Comparison of ENCODE assay signal across 18 cellular contexts in the genomic region with DNA sequence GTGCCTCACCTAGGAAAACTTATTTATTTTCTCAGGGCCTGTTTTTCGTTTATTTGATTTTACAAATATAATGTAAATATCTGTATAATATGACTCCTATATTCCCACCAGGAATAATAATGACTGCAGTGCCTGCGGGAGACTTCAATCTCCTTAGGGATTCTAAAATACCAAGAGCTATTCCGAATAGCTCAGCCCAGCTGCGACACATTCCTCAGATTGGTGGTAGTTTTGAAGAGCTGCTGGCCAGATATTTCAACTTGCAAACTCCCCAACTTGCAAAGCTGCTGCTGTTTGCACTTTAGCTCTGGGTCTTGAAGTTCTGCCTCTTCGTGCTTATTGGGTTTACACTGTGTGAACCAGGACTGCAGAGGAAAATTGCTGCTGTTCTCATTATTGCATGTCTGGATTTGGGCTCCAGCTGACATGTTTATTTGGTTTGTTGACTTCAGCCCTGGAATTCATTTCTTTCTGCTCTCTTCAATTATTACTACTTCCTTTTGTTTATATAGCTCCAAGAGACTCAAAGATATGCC.
DNase-seq lines count a peak whose midpoint lies in the region; ATAC-seq and TF ChIP-seq lines count a peak whose summit lies in the region.
"Had no signal": no experiment of that assay in that cellular context is flagged by ENCODE, and none has a peak within 500 bp of the region (broad histone marks: within the 10 kb centered on the region; RNA-seq: fewer than 3 reads in every experiment).

No MANE protein-coding gene starts in this region.

- H3K9me3 Mint-ChIP-seq in osteocyte (ENCODE audit: unreplicated experiment), result no peaks in the 10 kb centered on the region
- peaks cover 12 to 19% of the 10 kb centered on the region in 2 donors for H3K9me3 Mint-ChIP-seq in activated naive CD4-positive, alpha-beta T cell treated with anti-CD3 and anti-CD28 coated beads, Interleukin-2, amount 50 U/mL, for 72 hours

- H3K4me1 ChIP-seq in HUES48 (ENCODE audit: control insufficient read depth, insufficient read depth, low read length) (peaks cover 41% of the 10 kb centered on the region), mesenchymal stem cell (ENCODE audit: control insufficient read depth, insufficient read depth, low read depth, low read length) (no peaks in the 10 kb centered on the region), hepatocyte (ENCODE audit: insufficient read depth) (no peaks in the 10 kb centered on the region)

- H3K36me3 ChIP-seq in HUES48 (ENCODE audit: control insufficient read depth, insufficient read depth, low read length), result no peaks in the 10 kb centered on the region
- H3K36me3 ChIP-seq in mesenchymal stem cell (ENCODE audit: control insufficient read depth in 1 of 2, insufficient read depth in 2 of 2, low read depth in 1 of 2, low read length in 2 of 2), result no peaks in the 10 kb centered on the region
- no peaks in the 10 kb centered on the region for H3K36me3 ChIP-seq in hepatocyte (replicated peaks; ENCODE audit: insufficient read depth, low read depth)

- H3K27me3 Mint-ChIP-seq in osteocyte (ENCODE audit: unreplicated experiment), result no peaks in the 10 kb centered on the region
- H3K27me3 Mint-ChIP-seq: B cell; CD4-positive, alpha-beta T cell had no signal

- peak overlapping the region; percentile 50 for H3K27ac ChIP-seq in HUES48 (ENCODE audit: low read depth, low read length)
- peak overlapping the region; percentile 5 for H3K27ac ChIP-seq in mesenchymal stem cell (ENCODE audit: low read length, poor library complexity, severe bottlenecking)
- H3K27ac ChIP-seq in hepatocyte, result no peak overlapping the region

- WGBS in mesenchymal stem cell, result 25% methylated on average over 2 of the region's 5 CpGs
- WGBS in hepatocyte (ENCODE audit: low lambda C conversion rate, missing lambda C conversion rate), result 49% methylated on average over 5 of the region's 5 CpGs

- H2AK5ac ChIP-seq in mesenchymal stem cell (ENCODE audit: low read length, severe bottlenecking), result no peak overlapping the region

- no peak overlapping the region for H2BK120ac ChIP-seq in mesenchymal stem cell (ENCODE audit: low read depth, low read length)

- H2BK15ac ChIP-seq in mesenchymal stem cell (ENCODE audit: low read depth, poor library complexity, severe bottlenecking), result no peak overlapping the region

- H3K36me3 Mint-ChIP-seq in osteocyte (ENCODE audit: unreplicated experiment), result no peaks in the 10 kb centered on the region
- peaks cover 4% of the 10 kb centered on the region in 2 donors for H3K36me3 Mint-ChIP-seq in activated naive CD4-positive, alpha-beta T cell treated with anti-CD3 and anti-CD28 coated beads, Interleukin-2, amount 50 U/mL, for 72 hours

- no peak overlapping the region for H3K4me3 Mint-ChIP-seq in osteocyte (ENCODE audit: unreplicated experiment)
- H3K4me3 Mint-ChIP-seq: B cell; CD4-positive, alpha-beta T cell had no signal

- no peak overlapping the region for H3K23ac ChIP-seq in mesenchymal stem cell (ENCODE audit: low read length in 2 of 2)

- no peak overlapping the region for H3K14ac ChIP-seq in mesenchymal stem cell (ENCODE audit: low read length in 2 of 2)

- H4K8ac ChIP-seq in mesenchymal stem cell (ENCODE audit: low read length), result no peak overlapping the region

- H2AFZ ChIP-seq in mesenchymal stem cell (ENCODE audit: low read depth, low read length) (no peak overlapping the region), hepatocyte (no peak overlapping the region)

- H4K20me1 ChIP-seq in hepatocyte (ENCODE audit: insufficient read depth, poor library complexity, severe bottlenecking), result no peaks in the 10 kb centered on the region

- H2BK5ac ChIP-seq in mesenchymal stem cell (ENCODE audit: low read depth, low read length, poor library complexity, severe bottlenecking), result no peak overlapping the region

- DNase-seq in astrocyte of the spinal cord (ENCODE audit: low read depth, low spot score) (peak; percentile 12), mesenchymal stem cell (no peak), osteocyte (ENCODE audit: extremely low spot score, unreplicated experiment) (no peak), ACHN (no peak), hepatocyte (ENCODE audit: low spot score) (no peak), ecto neural progenitor cell (ENCODE audit: low spot score) (no peak)
- no peak for DNase-seq in activated naive CD4-positive, alpha-beta T cell treated with anti-CD3 and anti-CD28 coated beads, Interleukin-2, amount 50 U/mL, for 72 hours (ENCODE audit: low spot score in 2 of 2)
- DNase-seq: Calu3; CD4-positive, alpha-beta T cell; KBM-7; NCI-H1092; NCI-H2107; NCI-H345; NCI-H69; NK-92 treated with Interleukin-12 subunit alpha and Interleukin-12 subunit beta, amount 100 ng/mL, for 24 hours; Right ventricle myocardium superior had no signal

- H2BK12ac ChIP-seq in mesenchymal stem cell (ENCODE audit: low read length in 2 of 2), result no peak overlapping the region

- H3K27ac Mint-ChIP-seq in osteocyte (ENCODE audit: unreplicated experiment), result peak overlapping the region; percentile 73
- no peak overlapping the region for H3K27ac Mint-ChIP-seq in activated naive CD4-positive, alpha-beta T cell treated with anti-CD3 and anti-CD28 coated beads, Interleukin-2, amount 50 U/mL, for 72 hours
- H3K27ac Mint-ChIP-seq: B cell; CD4-positive, alpha-beta T cell had no signal

- in situ Hi-C loops in astrocyte of the spinal cord (cut with HindIII; ENCODE audit: low sequenced_read_pairs), result no loop called here
- in situ Hi-C loops in ACHN (cut with HindIII; ENCODE audit: low pct_ligation_motif_present, low pct_unique_long_range_greater_than_20kb, low sequenced_read_pairs), result no loop called here

- no peak overlapping the region for H3K18ac ChIP-seq in mesenchymal stem cell (ENCODE audit: low read depth in 1 of 2, low read length in 2 of 2)

- no peaks in the 10 kb centered on the region for H3K9me3 ChIP-seq in HUES48 (ENCODE audit: control insufficient read depth, insufficient read depth, low read length)
- no peaks in the 10 kb centered on the region for H3K9me3 ChIP-seq in mesenchymal stem cell (ENCODE audit: control insufficient read depth, low read length)
- no peaks in the 10 kb centered on the region for H3K9me3 ChIP-seq in hepatocyte (ENCODE audit: low read depth)

- TF ChIP-seq CTCF in astrocyte of the spinal cord (IDR thresholded peaks at IDR 0.05; ENCODE audit: low read depth, low read length), result no peak
- no peak for TF ChIP-seq CTCF in osteocyte (IDR thresholded peaks at IDR 0.05)
- TF ChIP-seq CTCF in hepatocyte (IDR thresholded peaks at IDR 0.05; ENCODE audit: poor library complexity), result no peak

- H3K4ac ChIP-seq in mesenchymal stem cell (ENCODE audit: low read depth in 1 of 2, low read length in 2 of 2), result no peak overlapping the region

- H3K9ac ChIP-seq in HUES48 (ENCODE audit: low read depth, low read length), result no peak overlapping the region
- no peak overlapping the region for H3K9ac ChIP-seq in mesenchymal stem cell (ENCODE audit: low read length)

- H3K27me3 ChIP-seq in HUES48 (ENCODE audit: control insufficient read depth, insufficient read depth, low read length) (no peaks in the 10 kb centered on the region), mesenchymal stem cell (ENCODE audit: control insufficient read depth in 1 of 2, insufficient read depth in 1 of 2, low read length in 2 of 2) (no peaks in the 10 kb centered on the region), hepatocyte (no peaks in the 10 kb centered on the region)

- H4K91ac ChIP-seq in mesenchymal stem cell (ENCODE audit: low read length), result no peak overlapping the region

- H3K4me3 ChIP-seq in HUES48 (ENCODE audit: low read depth, low read length), result no peak overlapping the region
- no peak overlapping the region for H3K4me3 ChIP-seq in astrocyte of the spinal cord (ENCODE audit: low read depth, low read length)
- H3K4me3 ChIP-seq in mesenchymal stem cell (ENCODE audit: insufficient read depth in 1 of 2, low read depth in 1 of 2, low read length in 2 of 2), result no peak overlapping the region
- no peak overlapping the region for H3K4me3 ChIP-seq in hepatocyte

- no peaks in the 10 kb centered on the region for H3K9me2 ChIP-seq in hepatocyte (replicated peaks; ENCODE audit: insufficient read depth)

- no peak for ATAC-seq in activated naive CD4-positive, alpha-beta T cell treated with anti-CD3 and anti-CD28 coated beads, Interleukin-2, amount 50 U/mL, for 72 hours

- peaks cover 44% of the 10 kb centered on the region for H3K4me1 Mint-ChIP-seq in osteocyte (ENCODE audit: unreplicated experiment)
- H3K4me1 Mint-ChIP-seq: B cell had no signal

- no peak overlapping the region for H3K4me2 ChIP-seq in mesenchymal stem cell (ENCODE audit: low read length, poor library complexity, severe bottlenecking)
- H3K4me2 ChIP-seq in hepatocyte, result no peak overlapping the region

- no peaks in the 10 kb centered on the region for H3K79me2 ChIP-seq in hepatocyte

- no peaks in the 10 kb centered on the region for H3K79me1 ChIP-seq in mesenchymal stem cell (replicated peaks; ENCODE audit: low read length, poor library complexity, severe bottlenecking)
